19 cellular contexts compared by ENCODE assay signal in the genomic region with DNA sequence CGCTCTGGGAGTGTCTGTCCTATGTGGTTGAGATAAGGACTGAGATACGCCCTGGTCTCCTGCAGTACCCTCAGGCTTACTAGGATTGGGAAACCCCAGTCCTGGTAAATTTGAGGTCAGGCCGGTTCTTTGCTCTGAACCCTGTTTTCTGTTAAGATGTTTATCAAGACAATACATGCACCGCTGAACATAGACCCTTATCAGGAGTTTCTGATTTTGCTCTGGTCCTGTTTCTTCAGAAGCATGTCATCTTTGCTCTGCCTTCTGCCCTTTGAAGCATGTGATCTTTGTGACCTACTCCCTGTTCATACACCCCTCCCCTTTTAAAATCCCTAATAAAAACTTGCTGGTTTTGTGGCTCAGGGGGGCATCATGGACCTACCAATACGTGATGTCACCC. TPM values are rescaled to one million over a fixed set of nuclear protein-coding genes. Genes with fewer than 3 reads are reported as not detected.
"Had no signal": no experiment of that assay in that cellular context is flagged by ENCODE, and none has a peak within 500 bp of the region (broad histone marks: within the 10 kb centered on the region; RNA-seq: fewer than 3 reads in every experiment).

No MANE protein-coding gene starts in this region.

RNA-seq across cellular contexts. Expression of gene IGLL1, which starts 32.7 kb away (rescaled TPM):
- total RNA-seq: activated B cell treated with CpG ODN at 0.5 μM for 24 hours; activated CD8-positive, alpha-beta memory T cell treated with anti-CD3 and anti-CD28 coated beads for 36 hours; activated CD8-positive, alpha-beta T cell treated with anti-CD3 and anti-CD28 coated beads, Interleukin-2, amount 10 ng/mL, durations not matched to agents 7 days and 5 days; activated naive CD4-positive, alpha-beta T cell treated with anti-CD3 and anti-CD28 coated beads for 36 hours; activated naive CD8-positive, alpha-beta T cell treated with anti-CD3 and anti-CD28 coated beads for 36 hours; activated T-helper 1 cell treated with anti-CD3 and anti-CD28 coated beads, Interleukin-12 subunit alpha, Interleukin-12 subunit beta, Interleukin-2, Interleukin-4 antibody, amounts not matched to agents 30 ng/mL and 10 ng/mL and 1 ng/mL, durations not matched to agents 14 hours and 24 hours and 36 hours; adrenal gland; aorta; body of pancreas; chondrocyte; dermis blood vessel endothelial cell; endothelial cell of umbilical vein; esophagus squamous epithelium; fibroblast of lung; fibroblast of villous mesenchyme; gastroesophageal sphincter; glomerular endothelial cell; heart right ventricle had no signal
- polyA plus RNA-seq: aorta, endothelial cell of umbilical vein, esophagus, fibroblast of lung, heart right ventricle had no signal
